8 cellular contexts compared by ENCODE assay signal in genomic region chr11:96156379-96156722, GRCh38.
DNase-seq lines count a peak whose midpoint lies in the region; ATAC-seq and TF ChIP-seq lines count a peak whose summit lies in the region.

No MANE protein-coding gene starts in this region.

- peak overlapping the region; percentile 55 for H3K4me2 ChIP-seq in BLaER1
- H3K4me2 ChIP-seq in neuronal stem cell (ENCODE audit: insufficient read depth, low read length, poor library complexity, severe bottlenecking) = no peak overlapping the region

- WGBS in neuronal stem cell (ENCODE audit: extremely low coverage in 2 of 2, insufficient read length in 2 of 2, insufficient replicate concordance in 1 of 2), 2 donors = no CpG with 5 or more reads among the region's 3 CpGs

- no peak overlapping the region for H3K14ac ChIP-seq in neuronal stem cell (ENCODE audit: low read length)

- no peak overlapping the region for H2BK15ac ChIP-seq in neuronal stem cell (ENCODE audit: low read length)

- H4K20me1 ChIP-seq in BLaER1 = no peaks in the 10 kb centered on the region

- H3K9ac ChIP-seq in BLaER1 (no peak overlapping the region), neuronal stem cell (ENCODE audit: low read depth, low read length, poor library complexity) (no peak overlapping the region)

- no peak overlapping the region for H3K23ac ChIP-seq in neuronal stem cell (ENCODE audit: low read depth, low read length, poor library complexity)

- POLR2A ChIA-PET in RWPE1 (lab: Yijun Ruan, JAX; ENCODE audit: low non-redundant PET) = no interaction called here

- no peak for TF ChIP-seq CTCF in RWPE1 (conservative IDR thresholded peaks at IDR 0.05; ENCODE audit: low read depth)

- H3K4me1 ChIP-seq in BLaER1 (peaks cover 21% of the 10 kb centered on the region), neuronal stem cell (ENCODE audit: control insufficient read depth in 2 of 2, insufficient read depth in 1 of 2, low read depth in 1 of 2, low read length in 2 of 2) (peaks cover 17 to 34% of the 10 kb centered on the region in 2 donors)

- H2AK5ac ChIP-seq in neuronal stem cell (ENCODE audit: low read depth, low read length) = no peak overlapping the region

- CTCF ChIA-PET in RWPE1 (lab: Yijun Ruan, JAX) = interaction anchor here (0.6 kb wide), 2 partner anchors 34 to 1413 kb away, joined by 6 to 9 read pairs; no protein-coding TSS in a partner anchor

- H3K9me3 ChIP-seq in BLaER1 = no peaks in the 10 kb centered on the region
- H3K9me3 ChIP-seq in neuronal stem cell (replicated peaks in 1 of 2; ENCODE audit: control insufficient read depth in 2 of 2, insufficient read depth in 1 of 2, low read depth in 1 of 2, low read length in 2 of 2) = no peaks in the 10 kb centered on the region

- H2BK12ac ChIP-seq in neuronal stem cell (ENCODE audit: low read length) = no peak overlapping the region

- H3K27me3 ChIP-seq in BLaER1 (no peaks in the 10 kb centered on the region), neuronal stem cell (ENCODE audit: control insufficient read depth in 3 of 3, insufficient read depth in 3 of 3, low read depth in 1 of 3, low read length in 3 of 3) (no peaks in the 10 kb centered on the region)

- H3K27ac ChIP-seq in BLaER1 (0 out of 2 replicates have a peak overlapping the region, but pooled peaks have one; percentile 18), RWPE1 (peak overlapping the region; percentile 67), epithelial cell of prostate (peak overlapping the region; percentile 96), neuronal stem cell (replicated peaks; ENCODE audit: low read length) (no peak overlapping the region)

- H2AFZ ChIP-seq in neuronal stem cell (ENCODE audit: low read length) = no peak overlapping the region

- no peak overlapping the region for H2BK5ac ChIP-seq in neuronal stem cell (ENCODE audit: low read length)

- no peak for DNase-seq in RWPE1 (ENCODE audit: low spot score)
- DNase-seq in epithelial cell of prostate (ENCODE audit: low read depth, low spot score) = no peak
- DNase-seq in neuronal stem cell (ENCODE audit: low spot score) = no peak
- DNase-seq in stimulated activated CD4-positive, alpha-beta T cell treated with anti-CD3 and anti-CD28 coated beads, Interleukin-12 subunit alpha, Interleukin-12 subunit beta, amount 100 ng/mL, for 4 hours = no peak
- no peak for DNase-seq in midbrain (lab: John Stamatoyannopoulos, UW)

- no peak overlapping the region for H4K8ac ChIP-seq in neuronal stem cell (ENCODE audit: low read depth, low read length)

- no peak overlapping the region for H3K4ac ChIP-seq in neuronal stem cell (ENCODE audit: low read length)

- no peaks in the 10 kb centered on the region for H3K79me1 ChIP-seq in neuronal stem cell (ENCODE audit: low read depth, low read length)

- no peaks in the 10 kb centered on the region for H3K36me3 ChIP-seq in BLaER1
- H3K36me3 ChIP-seq in neuronal stem cell (replicated peaks in 1 of 2; ENCODE audit: control insufficient read depth in 2 of 2, insufficient read depth in 2 of 2, low read length in 2 of 2) = no peaks in the 10 kb centered on the region

- no peak overlapping the region for H2BK120ac ChIP-seq in neuronal stem cell (ENCODE audit: low read depth, low read length)

- H3K4me3 ChIP-seq in BLaER1 (no peak overlapping the region), neuronal stem cell (ENCODE audit: low read length in 2 of 2) (no peak overlapping the region)

- H3K18ac ChIP-seq in neuronal stem cell (ENCODE audit: low read length) = peak overlapping the region; percentile 49

- H4K91ac ChIP-seq in neuronal stem cell (ENCODE audit: low read depth, low read length, poor library complexity) = no peak overlapping the region

- ATAC-seq in GM21786 (IDR thresholded peaks at IDR 0.05; ENCODE audit: unreplicated experiment) (no peak), GM19463 (IDR thresholded peaks at IDR 0.05; ENCODE audit: unreplicated experiment) (no peak)
